17 cellular contexts compared by ENCODE assay signal in the genomic region with DNA sequence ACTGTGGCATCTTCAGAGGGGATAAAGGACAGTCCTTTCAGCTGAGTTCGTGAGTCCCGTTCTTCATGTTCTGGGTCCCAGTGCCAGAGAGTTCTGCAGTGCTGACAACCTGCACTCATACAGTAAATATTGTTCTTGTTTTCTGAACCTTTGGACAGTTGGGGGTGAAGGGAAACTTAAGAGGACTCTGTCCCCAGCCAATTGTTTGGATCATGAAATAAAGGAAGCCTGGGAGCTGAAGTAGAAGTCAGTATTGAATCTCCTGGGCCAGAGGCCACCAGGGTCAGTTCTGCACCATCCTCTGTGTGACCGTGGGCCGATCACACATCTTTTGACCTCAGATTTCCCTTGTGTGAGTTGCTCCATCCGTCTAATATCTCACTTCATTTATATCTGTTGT. TPM values are rescaled to one million over a fixed set of nuclear protein-coding genes. Genes with fewer than 3 reads are reported as not detected.
A peak's percentile ranks its signal among the peaks of the same experiment; 100 is the strongest.
DNase-seq lines count a peak whose midpoint lies in the region; ATAC-seq and TF ChIP-seq lines count a peak whose summit lies in the region.
"Had no signal": no experiment of that assay in that cellular context is flagged by ENCODE, and none has a peak within 500 bp of the region (broad histone marks: within the 10 kb centered on the region; RNA-seq: fewer than 3 reads in every experiment).

No MANE protein-coding gene starts in this region.

- 92 to 100% methylated on average over 1 to 5 of the region's 5 CpGs for WGBS in endodermal cell (ENCODE audit: insufficient coverage in 1 of 2, insufficient read length in 1 of 2), 2 experiments
- 78 to 90% (median 80%) methylated on average over 5 of the region's 5 CpGs for WGBS in spleen, 5 donors

- H3K4me1 ChIP-seq in Panc1 (ENCODE audit: control insufficient read depth, insufficient read depth, low read length) (peaks cover 24% of the 10 kb centered on the region), endodermal cell (ENCODE audit: control insufficient read depth, insufficient read depth, low read length) (no peaks in the 10 kb centered on the region), spleen (peaks cover 3 to 16% (median 10%) of the 10 kb centered on the region in 6 donors)
- H3K4me1 ChIP-seq: BE2C had no signal

- H3K9me3 ChIP-seq in Panc1 (ENCODE audit: control insufficient read depth, insufficient read depth, low read depth, low read length) (no peaks in the 10 kb centered on the region), endodermal cell (ENCODE audit: control insufficient read depth, low read length) (no peaks in the 10 kb centered on the region), spleen (no peaks in the 10 kb centered on the region)
- H3K9me3 ChIP-seq: BE2C had no signal

- no peaks in the 10 kb centered on the region for H3K36me3 ChIP-seq in Panc1 (ENCODE audit: control insufficient read depth, insufficient read depth, low read length)
- no peaks in the 10 kb centered on the region for H3K36me3 ChIP-seq in endodermal cell (ENCODE audit: control insufficient read depth, insufficient read depth, low read length)
- no peaks in the 10 kb centered on the region for H3K36me3 ChIP-seq in spleen
- H3K36me3 ChIP-seq: BE2C had no signal

- no peak for TF ChIP-seq POLR2A in spleen (IDR thresholded peaks at IDR 0.05)

- H3K27me3 Mint-ChIP-seq in endodermal cell (ENCODE audit: insufficient read depth), result peaks cover 18% of the 10 kb centered on the region
- H3K27me3 Mint-ChIP-seq in mesothelial cell of epicardium (ENCODE audit: low read depth), result no peaks in the 10 kb centered on the region

- intact Hi-C loops in Panc1 (cut with micrococcal nuclease; ENCODE audit: unreplicated experiment) (no loop called here), spleen (cut with DNase I; ENCODE audit: low total_unique reads) (no loop called here)

- no TSS peak for BruUV-seq in Panc1 (replicated peaks; lab: Mats Ljungman, UMichigan)

- H3K27ac ChIP-seq in Panc1 (ENCODE audit: low read length) (peak overlapping the region; percentile 24; the same call in 1 of the 2 replicates), endodermal cell (ENCODE audit: low read depth, low read length) (no peak overlapping the region), spleen (no peak overlapping the region)

- H3K27ac Mint-ChIP-seq in endodermal cell (no peak overlapping the region), mesothelial cell of epicardium (peak overlapping the region; percentile 47)

- no peak overlapping the region for H3K9ac ChIP-seq in endodermal cell (ENCODE audit: extremely low read depth, low read length, poor library complexity, severe bottlenecking)

- ATAC-seq in Panc1 (no peak), HG03135 (IDR thresholded peaks at IDR 0.05; ENCODE audit: unreplicated experiment) (no peak)

- CTCF ChIA-PET in Panc1 (lab: Charles Lee), result no interaction called here

- H3K4me3 ChIP-seq in Panc1 (ENCODE audit: low read depth in 2 of 2, low read length in 2 of 2), result no peak overlapping the region
- no peak overlapping the region for H3K4me3 ChIP-seq in endodermal cell (ENCODE audit: low read length)
- no peak overlapping the region for H3K4me3 ChIP-seq in spleen

- no peak for TF ChIP-seq CTCF in Panc1 (IDR thresholded peaks at IDR 0.05)
- TF ChIP-seq CTCF in endodermal cell (conservative IDR thresholded peaks at IDR 0.05), result no peak
- TF ChIP-seq CTCF in mesothelial cell of epicardium (IDR thresholded peaks at IDR 0.05; ENCODE audit: unreplicated experiment), result no peak
- no peak for TF ChIP-seq CTCF in spleen (IDR thresholded peaks at IDR 0.05 in 8 of 11, conservative IDR thresholded peaks at IDR 0.05 in 3 of 11)

- H3K36me3 Mint-ChIP-seq in endodermal cell (ENCODE audit: low read depth), result no peaks in the 10 kb centered on the region
- H3K36me3 Mint-ChIP-seq in mesothelial cell of epicardium, result no peaks in the 10 kb centered on the region

- POLR2A ChIA-PET in Panc1 (lab: Charles Lee), result interaction anchor here (0.7 kb wide), 1 partner anchor 71 kb away, joined by 3 read pairs; no protein-coding TSS in a partner anchor

- H3K27me3 ChIP-seq in Panc1 (ENCODE audit: control insufficient read depth, insufficient read depth, low read length) (no peaks in the 10 kb centered on the region), endodermal cell (ENCODE audit: control insufficient read depth, insufficient read depth, low read length, poor library complexity, severe bottlenecking) (peaks cover 24% of the 10 kb centered on the region), spleen (replicated peaks in 1 of 7) (no peaks in the 10 kb centered on the region)
- H3K27me3 ChIP-seq: BE2C had no signal

- H3K4me3 Mint-ChIP-seq in endodermal cell (no peak overlapping the region), mesothelial cell of epicardium (no peak overlapping the region)

- H3K4me1 Mint-ChIP-seq in endodermal cell (peaks cover 23% of the 10 kb centered on the region), mesothelial cell of epicardium (peaks cover 42% of the 10 kb centered on the region)

- H3K9me3 Mint-ChIP-seq in endodermal cell, result no peaks in the 10 kb centered on the region
- H3K9me3 Mint-ChIP-seq in mesothelial cell of epicardium, result no peaks in the 10 kb centered on the region

- DNase-seq in G401 (ENCODE audit: low spot score) (peak; percentile 47), Panc1 (ENCODE audit: low read depth, low spot score) (no peak), endodermal cell (peak; percentile 30), mesothelial cell of epicardium (ENCODE audit: low spot score in 2 of 2, unreplicated experiment in 2 of 2) (no peak), NCI-H748 treated with DMSO at 0.1 percent for 48 hours (lab: John Stamatoyannopoulos, UW) (no peak), spleen (no peak), HT-29 (ENCODE audit: low spot score) (no peak)
- DNase-seq: BE2C, EL, KG1, NCI-H1105, NCI-H2029 treated with DMSO at 0.1 percent for 48 hours, NCI-H226, NCI-H524 treated with DMSO at 0.1 percent for 48 hours, Right ventricle myocardium superior had no signal

- in situ Hi-C loops in G401 (cut with HindIII; ENCODE audit: low sequenced_read_pairs) (no loop called here), Panc1 (cut with HindIII; ENCODE audit: low pct_unique_long_range_greater_than_20kb, low sequenced_read_pairs) (no loop called here)

RNA-seq across cellular contexts. Expression of gene SLC2A12, which starts 3.2 kb away (rescaled TPM):
- 0.07 TPM in 1 of 2 replicates, not detected in the other for total RNA-seq in G401 (2014; rRNA removed; shearing (Covaris generic))
- total RNA-seq in Panc1 (2021; ENCODE audit: unreplicated experiment) (12.3 TPM), endodermal cell (1 to 10 TPM; 2.7 to 2.8 TPM), mesothelial cell of epicardium (7.8 to 8.7 TPM (median 8.1 TPM) in 3 replicates), spleen (under 1 TPM in 5 of 7 donors, not detected in 2; 0.07 to 0.26 (median 0.13) TPM)
- polyA plus RNA-seq in Panc1 (2012; ENCODE audit: insufficient read length), result 13.8 TPM
- 8.3 TPM for polyA plus RNA-seq in endodermal cell (2013, experiment 1 of 2)
- 9.2 TPM for polyA plus RNA-seq in endodermal cell (2013, experiment 2 of 2)
- polyA plus RNA-seq in spleen, result under 1 TPM; 0.02 to 0.03 (median 0.03) TPM
- total RNA-seq in HT-29 (2014; rRNA removed; shearing (Covaris generic)), result 1.9 and 2.5 TPM in 2 replicates
- total RNA-seq: A673 had no signal

Comparison
In these comparisons a context has a peak if more than half of its experiments do, and no peak if none do; other contexts are left out.
1. DNase-seq: peak in G401 (single experiment) and endodermal cell (single experiment); none in Panc1 (single experiment), mesothelial cell of epicardium (0 of 2), NCI-H748 treated with DMSO at 0.1 percent for 48 hours (single experiment), spleen (single experiment) and HT-29 (single experiment).